In genomic region chr11:76491644-76492043, GRCh38 we compare ENCODE assay signal across 28 cellular contexts.
"Had no signal": no experiment of that assay in that cellular context is flagged by ENCODE, and none has a peak within 500 bp of the region (broad histone marks: within the 10 kb centered on the region; RNA-seq: fewer than 3 reads in every experiment).

No MANE protein-coding gene starts in this region.

- H3K27ac ChIP-seq: brain microvascular endothelial cell, gastrocnemius medialis, left ventricle myocardium inferior, pancreas, prostate gland, sigmoid colon, uterus had no signal

- H3K9me3 ChIP-seq: gastrocnemius medialis, pancreas, prostate gland, sigmoid colon, uterus had no signal

- ATAC-seq: activated T-cell treated with anti-CD3 and anti-CD28 coated beads, Interleukin-2, amount 50 U/mL, for 4 hours; activated T-helper 17 cell treated with anti-CD3 and anti-CD28 coated beads, Interleukin-2, amount 50 U/mL, for 72 hours; gastrocnemius medialis; pancreas; stimulated activated memory B cell treated with anti-CD40 and anti-IgM and Interleukin-4, amounts not matched to agents 10 μg/mL and 1 μg/mL and 100 μg/mL, for 72 hours; stimulated activated naive CD8-positive, alpha-beta T cell treated with anti-CD3 and anti-CD28 coated beads, Interleukin-15, amount 100 ng/mL, for 72 hours had no signal

- H3K4me3 ChIP-seq: gastrocnemius medialis, left ventricle myocardium inferior, lung, pancreas, prostate gland, sigmoid colon, uterus had no signal

- H3K4me1 ChIP-seq: gastrocnemius medialis, left ventricle myocardium inferior, pancreas, prostate gland, sigmoid colon, uterus had no signal

- H3K36me3 ChIP-seq: brain microvascular endothelial cell, gastrocnemius medialis, pancreas, prostate gland, uterus had no signal

- DNase-seq: activated CD4-positive, alpha-beta memory T cell treated with anti-CD3 and anti-CD28 coated beads, Interleukin-2, amount 10 ng/mL, durations not matched to agents 7 days and 5 days; activated CD4-positive, alpha-beta T cell treated with anti-CD3 and anti-CD28 coated beads for 1 hour; activated CD4-positive, alpha-beta T cell treated with anti-CD3 and anti-CD28 coated beads, Interleukin-2, amount 10 ng/mL, durations not matched to agents 7 days and 5 days; activated CD8-positive, alpha-beta memory T cell treated with anti-CD3 and anti-CD28 coated beads, Interleukin-2, amount 50 U/mL, for 48 hours; activated gamma-delta T cell treated with Interleukin-2 at 50 U/mL for 16 hours; activated naive CD4-positive, alpha-beta T cell treated with anti-CD3 and anti-CD28 coated beads, Interleukin-2, amount 50 U/mL, for 16 hours; activated T-cell treated with anti-CD3 and anti-CD28 coated beads, Interleukin-2, amount 50 U/mL, for 4 hours; amniotic stem cell; brain microvascular endothelial cell; erythroblast; gastrocnemius medialis; glutamatergic neuron; islet precursor cell; left ventricle myocardium inferior; naive B cell; pancreas; retina; sigmoid colon; small intestine; stimulated activated CD4-positive, alpha-beta T cell treated with anti-CD3 and anti-CD28 coated beads, Interleukin-4, amount 100 ng/mL, for 24 hours; stimulated activated naive CD8-positive, alpha-beta T cell treated with anti-CD3 and anti-CD28 coated beads, Interleukin-15, amount 100 ng/mL, for 72 hours; substantia nigra; T1000; uterus had no signal

- H3K27me3 ChIP-seq: brain microvascular endothelial cell, gastrocnemius medialis, pancreas, sigmoid colon, uterus had no signal
